Comparison of ENCODE assay signal across 9 cellular contexts in genomic region chr12:12803186-12803585, GRCh38. TPM values are rescaled to one million over a fixed set of nuclear protein-coding genes. Genes with fewer than 3 reads are reported as not detected.
A peak's percentile ranks its signal among the peaks of the same experiment; 100 is the strongest.
DNase-seq lines count a peak whose midpoint lies in the region; ATAC-seq and TF ChIP-seq lines count a peak whose summit lies in the region.
"Had no signal": no experiment of that assay in that cellular context is flagged by ENCODE, and none has a peak within 500 bp of the region (broad histone marks: within the 10 kb centered on the region; RNA-seq: fewer than 3 reads in every experiment).

No MANE protein-coding gene starts in this region.

- no peaks in the 10 kb centered on the region for H3K27me3 ChIP-seq in H7 (ENCODE audit: control insufficient read depth, insufficient read depth, low read length)
- H3K27me3 ChIP-seq: tibial nerve had no signal

- H3K9me3 Mint-ChIP-seq in activated T-cell treated with anti-CD3 and anti-CD28 coated beads, Interleukin-2, amount 50 U/mL, for 4 hours, result no peaks in the 10 kb centered on the region

- H3K4me3 ChIP-seq in AG09309 (ENCODE audit: control insufficient read depth, low read depth, low read length) (no peak overlapping the region), fibroblast of villous mesenchyme (ENCODE audit: low read depth, low read length) (no peak overlapping the region), skin epidermis (no peak overlapping the region), H7 (ENCODE audit: insufficient read depth, low read depth, low read length) (no peak overlapping the region)
- H3K4me3 ChIP-seq: tibial nerve had no signal

- H3K27me3 Mint-ChIP-seq in activated T-cell treated with anti-CD3 and anti-CD28 coated beads, Interleukin-2, amount 50 U/mL, for 4 hours (ENCODE audit: low read depth), result no peaks in the 10 kb centered on the region

- no peaks in the 10 kb centered on the region for H3K36me3 ChIP-seq in H7 (replicated peaks; ENCODE audit: control insufficient read depth, insufficient read depth, low read length)
- H3K36me3 ChIP-seq: tibial nerve had no signal

- no peaks in the 10 kb centered on the region for H3K36me3 Mint-ChIP-seq in activated T-cell treated with anti-CD3 and anti-CD28 coated beads, Interleukin-2, amount 50 U/mL, for 4 hours (ENCODE audit: insufficient read depth)

- no peak for TF ChIP-seq CTCF in AG09309 (IDR thresholded peaks at IDR 0.05; ENCODE audit: control insufficient read depth, insufficient read depth, low read depth, low read length, missing control alignments)
- TF ChIP-seq CTCF in fibroblast of villous mesenchyme (IDR thresholded peaks at IDR 0.05; ENCODE audit: insufficient read depth, low read depth, low read length), result no peak

- H3K4me3 Mint-ChIP-seq in activated T-cell treated with anti-CD3 and anti-CD28 coated beads, Interleukin-2, amount 50 U/mL, for 4 hours, result no peak overlapping the region

- H3K4me1 Mint-ChIP-seq in activated T-cell treated with anti-CD3 and anti-CD28 coated beads, Interleukin-2, amount 50 U/mL, for 4 hours (ENCODE audit: low read depth), result peaks cover 56% of the 10 kb centered on the region

- ATAC-seq in GM18873 (IDR thresholded peaks at IDR 0.05; ENCODE audit: low FRiP score, unreplicated experiment), result peak; percentile 90
- ATAC-seq in HG02981 (IDR thresholded peaks at IDR 0.05; ENCODE audit: unreplicated experiment), result peak; percentile 70
- ATAC-seq in activated T-cell treated with anti-CD3 and anti-CD28 coated beads, Interleukin-2, amount 50 U/mL, for 4 hours, result peak; percentile 64 to 81

- H3K27ac ChIP-seq in skin epidermis, result peak overlapping the region in 17 of 21 experiments; percentile 0 to 79 (median 57)
- H3K27ac ChIP-seq: tibial nerve had no signal

- peak; percentile 44 for DNase-seq in AG09309 (ENCODE audit: low read depth)
- DNase-seq in NCI-H226, result peak; percentile 97
- peak; percentile 18 for DNase-seq in activated T-cell treated with anti-CD3 and anti-CD28 coated beads, Interleukin-2, amount 50 U/mL, for 4 hours
- peak; percentile 81 for DNase-seq in fibroblast of villous mesenchyme (ENCODE audit: low read depth)
- no peak for DNase-seq in H7

RNA-seq across cellular contexts. Expression of gene DDX47, which starts 10.0 kb away (rescaled TPM):
- 100 to 1,000 TPM; 128 to 141 (median 137) TPM for total RNA-seq in activated T-cell treated with anti-CD3 and anti-CD28 coated beads, Interleukin-2, amount 50 U/mL, for 4 hours
- total RNA-seq in fibroblast of villous mesenchyme, result 71.2 and 118 TPM in 2 replicates
- total RNA-seq in H7 (2014; rRNA removed; shearing (Covaris generic)), result 69.7 and 74.7 TPM in 2 replicates

RNA-seq across cellular contexts. Expression of gene APOLD1, which starts 17.7 kb away (rescaled TPM):
- 1 to 10 TPM; 1.2 to 1.6 (median 1.6) TPM for total RNA-seq in activated T-cell treated with anti-CD3 and anti-CD28 coated beads, Interleukin-2, amount 50 U/mL, for 4 hours
- total RNA-seq in fibroblast of villous mesenchyme, result 9.3 and 14.7 TPM in 2 replicates
- 0.62 and 0.89 TPM in 2 replicates for total RNA-seq in H7 (2014; rRNA removed; shearing (Covaris generic))
